22 cellular contexts compared by ENCODE assay signal in the genomic region with DNA sequence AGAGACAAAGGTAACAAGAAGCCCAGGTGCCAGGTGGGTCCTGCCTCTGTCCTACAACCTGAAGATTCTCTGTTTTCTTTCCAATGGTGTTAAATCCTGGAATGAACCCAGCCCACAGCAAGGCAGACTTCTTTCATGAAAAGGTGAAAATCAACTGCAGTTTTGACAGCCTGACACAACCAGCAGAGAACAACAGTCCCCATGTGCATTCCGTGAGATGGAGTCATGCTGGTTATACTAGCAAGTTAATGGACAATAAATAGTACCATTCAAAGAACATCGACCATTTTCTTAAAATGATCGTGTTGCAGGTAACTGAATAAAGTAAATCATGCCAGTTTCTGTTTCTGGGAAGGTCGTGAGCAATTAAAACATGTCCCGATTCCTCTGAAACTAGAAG.
"Had no signal": no experiment of that assay in that cellular context is flagged by ENCODE, and none has a peak within 500 bp of the region (broad histone marks: within the 10 kb centered on the region; RNA-seq: fewer than 3 reads in every experiment).

No MANE protein-coding gene starts in this region.

- H3K36me3 ChIP-seq: Peyer's patch, SJSA1 had no signal

- H3K9me3 Mint-ChIP-seq: activated CD8-positive, alpha-beta T cell treated with anti-CD3 and anti-CD28 coated beads for 36 hours; activated T-cell treated with anti-CD3 and anti-CD28 coated beads, Interleukin-2, amount 50 U/mL, for 72 hours; activated T-helper 2 cell treated with anti-CD3 and anti-CD28 coated beads, Interferon-gamma antibody, Interleukin-2, Interleukin-4, amounts not matched to agents 10 μg/mL and 5 μg/mL and 100 μg/mL, durations not matched to agents 14 hours and 24 hours and 36 hours; T-helper 1 cell treated with Interleukin-12 subunit alpha and Interleukin-12 subunit beta and Interleukin-4 antibody, amounts not matched to agents 30 μg/mL and 1 μg/mL, for 36 hours had no signal

- H3K9me3 ChIP-seq: Peyer's patch, SJSA1 had no signal

- H3K4me3 ChIP-seq: Peyer's patch, SJSA1 had no signal

- H3K4me3 Mint-ChIP-seq: activated CD8-positive, alpha-beta T cell treated with anti-CD3 and anti-CD28 coated beads for 36 hours; activated naive CD8-positive, alpha-beta T cell; activated T-cell treated with anti-CD3 and anti-CD28 coated beads, Interleukin-2, amount 50 U/mL, for 72 hours; T-helper 1 cell treated with Interleukin-12 subunit alpha and Interleukin-12 subunit beta and Interleukin-4 antibody, amounts not matched to agents 30 μg/mL and 1 μg/mL, for 36 hours had no signal

- H3K27me3 ChIP-seq: Peyer's patch, SJSA1 had no signal

- DNase-seq: activated CD4-positive, alpha-beta T cell treated with anti-CD3 and anti-CD28 coated beads for 4 hours; activated CD8-positive, alpha-beta memory T cell treated with anti-CD3 and anti-CD28 coated beads, Interleukin-2, amount 50 U/mL, for 4 hours; activated CD8-positive, alpha-beta T cell treated with anti-CD3 and anti-CD28 coated beads for 36 hours; activated gamma-delta T cell treated with Interleukin-2 at 50 U/mL for 16 hours; activated T-cell treated with anti-CD3 and anti-CD28 coated beads, Interleukin-2, amount 50 U/mL, for 72 hours; MM.1S; NCI-H1105; NCI-H1436 treated with DMSO at 0.1 percent for 48 hours; NCI-H187 treated with DMSO at 0.1 percent for 48 hours; NCI-H2081 treated with DMSO at 0.1 percent for 48 hours; NCI-H446; NCI-H524; Peyer's patch; Right ventricle myocardium superior; SW 1271 had no signal

- ATAC-seq: activated CD4-positive, CD25-positive, alpha-beta regulatory T cell treated with anti-CD3 and anti-CD28 coated beads, Interleukin-2, amount 50 U/mL, for 24 hours; activated CD8-positive, alpha-beta T cell treated with anti-CD3 and anti-CD28 coated beads for 36 hours; activated T-cell treated with anti-CD3 and anti-CD28 coated beads, Interleukin-2, amount 50 U/mL, for 72 hours; SK-N-SH treated with all-trans-retinoic acid at 6 μM for 48 hours had no signal

- H3K27ac ChIP-seq: Peyer's patch, RWPE1, SJSA1 had no signal

- H3K27ac Mint-ChIP-seq: activated CD8-positive, alpha-beta T cell treated with anti-CD3 and anti-CD28 coated beads for 36 hours; activated T-helper 2 cell treated with anti-CD3 and anti-CD28 coated beads, Interferon-gamma antibody, Interleukin-2, Interleukin-4, amounts not matched to agents 10 μg/mL and 5 μg/mL and 100 μg/mL, durations not matched to agents 14 hours and 24 hours and 36 hours; T-helper 1 cell treated with Interleukin-12 subunit alpha and Interleukin-12 subunit beta and Interleukin-4 antibody, amounts not matched to agents 30 μg/mL and 1 μg/mL, for 36 hours had no signal

- H3K4me1 ChIP-seq: Peyer's patch, SJSA1 had no signal

- H3K27me3 Mint-ChIP-seq: activated CD8-positive, alpha-beta T cell treated with anti-CD3 and anti-CD28 coated beads for 36 hours; activated naive CD8-positive, alpha-beta T cell had no signal
